In the genomic region with DNA sequence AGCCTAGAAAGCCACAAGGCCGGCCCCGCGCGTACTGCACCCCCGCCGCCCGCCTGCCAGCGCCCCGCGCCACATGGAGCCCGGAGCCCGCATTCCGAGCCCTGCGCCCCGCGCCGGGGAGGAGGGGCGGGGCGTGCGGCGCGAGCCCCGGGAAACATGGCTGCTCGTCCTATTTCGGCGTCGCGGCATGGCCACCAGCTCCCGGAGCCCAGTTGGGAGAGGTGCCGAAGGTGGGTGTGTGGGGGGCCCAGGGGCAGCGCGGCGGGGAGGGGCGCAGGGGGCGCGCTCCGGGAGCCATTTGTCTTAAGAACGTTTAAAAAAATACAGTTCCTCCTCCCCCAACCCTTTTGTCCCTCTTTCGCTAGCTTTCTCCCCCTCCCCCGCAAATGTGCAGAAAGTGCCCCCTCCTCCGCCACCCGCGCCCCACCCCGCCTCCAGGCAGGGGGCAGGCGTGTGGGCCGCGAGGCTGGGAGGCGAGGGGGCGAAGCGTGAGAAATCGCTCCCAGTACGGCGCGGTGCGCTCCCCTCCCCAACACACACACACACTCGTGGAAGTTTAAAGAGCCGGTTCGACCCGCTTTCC, we compare ENCODE assay signal across 8 cellular contexts. TPM values are rescaled to one million over a fixed set of nuclear protein-coding genes. Genes with fewer than 3 reads are reported as not detected.
A peak's percentile ranks its signal among the peaks of the same experiment; 100 is the strongest.
DNase-seq lines count a peak whose midpoint lies in the region; ATAC-seq and TF ChIP-seq lines count a peak whose summit lies in the region.

No MANE protein-coding gene starts in this region.

- peak overlapping the region; percentile 93 to 95 (median 94) for H3K4me3 Mint-ChIP-seq in nephron

- no peak for TF ChIP-seq CTCF in Panc1 (IDR thresholded peaks at IDR 0.05)
- no peak for TF ChIP-seq CTCF in fibroblast of pulmonary artery (IDR thresholded peaks at IDR 0.05; ENCODE audit: low read length, missing control alignments)
- TF ChIP-seq CTCF in nephron (IDR thresholded peaks at IDR 0.05; ENCODE audit: unreplicated experiment in 3 of 3) = peak in 1 of 3 experiments; percentile 19

- peak overlapping the region; percentile 99 for H3K27ac ChIP-seq in Panc1 (ENCODE audit: low read length)
- peak overlapping the region; percentile 99 for H3K27ac ChIP-seq in subcutaneous abdominal adipose tissue (ENCODE audit: low read depth, low read length)

- H3K36me3 ChIP-seq in Panc1 (ENCODE audit: control insufficient read depth, insufficient read depth, low read length) (no peaks in the 10 kb centered on the region; the same call in none of the 2 replicates), subcutaneous abdominal adipose tissue (ENCODE audit: control insufficient read depth in 5 of 5, insufficient read depth in 5 of 5, low read length in 5 of 5) (no peaks in the 10 kb centered on the region)

- peaks cover 7% of the 10 kb centered on the region for H3K36me3 Mint-ChIP-seq in nephron (ENCODE audit: low read depth)

- H3K27me3 ChIP-seq in Panc1 (ENCODE audit: control insufficient read depth, insufficient read depth, low read length) (no peaks in the 10 kb centered on the region), subcutaneous abdominal adipose tissue (ENCODE audit: control insufficient read depth in 5 of 5, insufficient read depth in 4 of 5, low read length in 5 of 5) (no peaks in the 10 kb centered on the region)

- intact Hi-C loops in Panc1 (cut with micrococcal nuclease; ENCODE audit: unreplicated experiment) = no loop called here

- H3K4me1 Mint-ChIP-seq in nephron = peaks cover 54% of the 10 kb centered on the region

- peak; percentile 70 for ATAC-seq in Panc1
- no peak for ATAC-seq in HG02623 (IDR thresholded peaks at IDR 0.05; ENCODE audit: unreplicated experiment)

- CTCF ChIA-PET in Panc1 (lab: Charles Lee) = interaction anchor here (0.6 kb wide), 1 partner anchor 13 kb away, joined by 3 read pairs; no protein-coding TSS in a partner anchor

- peaks cover 43% of the 10 kb centered on the region for H3K4me1 ChIP-seq in Panc1 (ENCODE audit: control insufficient read depth, insufficient read depth, low read length)
- peaks cover 3 to 60% (median 44%) of the 10 kb centered on the region in 5 donors for H3K4me1 ChIP-seq in subcutaneous abdominal adipose tissue (ENCODE audit: control insufficient read depth in 5 of 5, insufficient read depth in 5 of 5, low read length in 5 of 5)

- H3K9ac ChIP-seq in subcutaneous abdominal adipose tissue (ENCODE audit: low read length in 5 of 5) = peak overlapping the region in 4 of 5 donors; percentile 71 to 94 (median 90)

- H3K9me3 Mint-ChIP-seq in nephron = no peaks in the 10 kb centered on the region

- no TSS peak for BruUV-seq in Panc1 (replicated peaks; lab: Mats Ljungman, UMichigan)

- peak overlapping the region in 2 of 3 experiments; percentile 73 to 99 for H3K27ac Mint-ChIP-seq in nephron

- POLR2A ChIA-PET in Panc1 (lab: Charles Lee) = interaction anchor here (0.6 kb wide), 1 partner anchor 602 kb away, joined by 4 read pairs; no protein-coding TSS in a partner anchor

- H3K4me3 ChIP-seq in Panc1 (ENCODE audit: low read depth in 2 of 2, low read length in 2 of 2) (peak overlapping the region; percentile 94), fibroblast of pulmonary artery (replicated peaks; ENCODE audit: low read depth, low read length) (peak overlapping the region; percentile 91), subcutaneous abdominal adipose tissue (ENCODE audit: low read depth in 1 of 5, low read length in 5 of 5) (peak overlapping the region in 4 of 5 donors; percentile 88 to 97 (median 92))

- DNase-seq in Caki2 (ENCODE audit: low read depth) = peak; percentile 43
- peak; percentile 72 for DNase-seq in HT-29 (ENCODE audit: low spot score)
- DNase-seq in Panc1 (ENCODE audit: low read depth, low spot score) = no peak
- DNase-seq in activated T-helper 9 cell treated with anti-CD3 and anti-CD28 coated beads, Interleukin-2, amount 50 U/mL, for 16 hours (ENCODE audit: low read depth) = peak; percentile 59
- peak; percentile 73 for DNase-seq in fibroblast of pulmonary artery (ENCODE audit: low read depth)

- H3K9me3 ChIP-seq in Panc1 (ENCODE audit: control insufficient read depth, insufficient read depth, low read depth, low read length) (no peaks in the 10 kb centered on the region), subcutaneous abdominal adipose tissue (ENCODE audit: control insufficient read depth in 5 of 5, low read length in 5 of 5) (no peaks in the 10 kb centered on the region)

- in situ Hi-C loops in Caki2 (cut with HindIII; ENCODE audit: low pct_unique_long_range_greater_than_20kb, low sequenced_read_pairs) = loop anchor here (5.0 kb wide), 1 partner anchor 46 kb away; no protein-coding TSS in a partner anchor
- in situ Hi-C loops in Panc1 (cut with HindIII; ENCODE audit: low pct_unique_long_range_greater_than_20kb, low sequenced_read_pairs) = no loop called here

- H3K27me3 Mint-ChIP-seq in nephron (ENCODE audit: low read depth) = no peaks in the 10 kb centered on the region

RNA-seq across cellular contexts. Expression of a gene that starts 2.5 kb away (rescaled TPM):
- 27.1 and 53.8 TPM in 2 replicates for total RNA-seq in Caki2 (2014; rRNA removed; shearing (Covaris generic); ENCODE audit: low replicate concordance)
- total RNA-seq in HT-29 (2014; rRNA removed; shearing (Covaris generic)) = 91.6 and 113 TPM in 2 replicates
- total RNA-seq in Panc1 (2021; ENCODE audit: unreplicated experiment) = 226 TPM
- 274 TPM for polyA plus RNA-seq in Panc1 (2012; ENCODE audit: insufficient read length)
